ENCODE assay signal across 8 cellular contexts in the genomic region with DNA sequence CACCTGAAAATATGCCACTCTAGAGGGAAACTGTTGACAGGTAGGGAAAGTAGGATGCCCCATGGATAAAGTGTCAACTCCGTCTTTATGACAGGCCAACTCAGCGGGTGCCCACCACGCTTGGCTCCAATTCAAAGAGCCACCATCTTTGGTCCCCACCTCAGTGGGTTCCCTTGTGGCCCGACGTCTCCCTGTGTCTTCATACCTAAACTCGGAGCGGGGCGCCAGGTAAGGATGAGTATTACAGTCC. TPM values are rescaled to one million over a fixed set of nuclear protein-coding genes. Genes with fewer than 3 reads are reported as not detected.
DNase-seq lines count a peak whose midpoint lies in the region; ATAC-seq and TF ChIP-seq lines count a peak whose summit lies in the region.

No MANE protein-coding gene starts in this region.

- peak overlapping the region; percentile 97 for H3K27ac Mint-ChIP-seq in T-helper 17 cell

- TF ChIP-seq CTCF in GM12865 (IDR thresholded peaks at IDR 0.05; ENCODE audit: insufficient read depth, low read depth, low read length, missing control alignments) (no peak), fibroblast of the aortic adventitia (IDR thresholded peaks at IDR 0.05; ENCODE audit: insufficient read depth, low read length) (no peak), sigmoid colon (IDR thresholded peaks at IDR 0.05) (no peak)

- H3K9me3 ChIP-seq in T-helper 17 cell (ENCODE audit: control insufficient read depth, low read length, poor library complexity, severe bottlenecking) (no peaks in the 10 kb centered on the region), sigmoid colon (no peaks in the 10 kb centered on the region)

- H3K27ac ChIP-seq in sigmoid colon = peak overlapping the region; percentile 90 to 96 (median 95)

- DNase-seq in GM12865 (ENCODE audit: low read depth) (no peak), T-helper 17 cell (no peak), fibroblast of the aortic adventitia (ENCODE audit: low read depth) (no peak), sigmoid colon (no peak), DMS53 treated with DMSO at 0.1 percent for 48 hours (lab: John Stamatoyannopoulos, UW; ENCODE audit: unreplicated experiment) (no peak), COR-L47 (lab: John Stamatoyannopoulos, UW) (no peak), mucosa of gallbladder (ENCODE audit: low spot score) (no peak), posterior vena cava (ENCODE audit: low spot score) (no peak)

- peak overlapping the region; percentile 92 for H3K4me3 Mint-ChIP-seq in T-helper 17 cell

- TF ChIP-seq POLR2A in sigmoid colon (IDR thresholded peaks at IDR 0.05) = no peak

- no peak for ATAC-seq in T-helper 17 cell

- H3K36me3 ChIP-seq in sigmoid colon = peaks cover 11 to 36% (median 17%) of the 10 kb centered on the region in 4 donors

- TF ChIP-seq EP300 in sigmoid colon (IDR thresholded peaks at IDR 0.05) = no peak

- H3K27me3 ChIP-seq in sigmoid colon = no peaks in the 10 kb centered on the region

- peaks cover 0 to 31% (median 21%) of the 10 kb centered on the region in 4 donors for H3K4me1 ChIP-seq in sigmoid colon

- 1 to 2% methylated on average over 8 of the region's 8 CpGs for WGBS in sigmoid colon, 2 donors

- H3K4me1 Mint-ChIP-seq in T-helper 17 cell = peaks cover 45% of the 10 kb centered on the region

- peaks cover 15% of the 10 kb centered on the region for H3K36me3 Mint-ChIP-seq in T-helper 17 cell (ENCODE audit: low read depth)

- H3K27me3 Mint-ChIP-seq in T-helper 17 cell = no peaks in the 10 kb centered on the region

- peak overlapping the region; percentile 71 for H3K4me3 ChIP-seq in GM12865 (ENCODE audit: low read depth, low read length)
- H3K4me3 ChIP-seq in fibroblast of the aortic adventitia (ENCODE audit: low read depth, low read length) = peak overlapping the region; percentile 84
- H3K4me3 ChIP-seq in sigmoid colon = peak overlapping the region; percentile 59 to 75 (median 68)

- intact Hi-C loops in sigmoid colon (cut with DNase I) (loop anchor here (1.0 kb wide), 1 partner anchor 30 kb away; no protein-coding TSS in a partner anchor), posterior vena cava (cut with DNase I) (no loop called here)

RNA-seq across cellular contexts. Expression of a gene that starts 0.3 kb away (rescaled TPM):
- total RNA-seq in T-helper 17 cell (10 to 100 TPM; 37.4 to 46.5 TPM), fibroblast of the aortic adventitia (ENCODE audit: low replicate concordance) (3.7 and 12.1 TPM in 2 replicates), sigmoid colon (10 to 100 TPM in 1 of 4 donors, 1 to 10 TPM in 3; 5.4 to 16.1 (median 6.7) TPM), mucosa of gallbladder (33.4 TPM), posterior vena cava (10 to 100 TPM; 24.4 to 25.0 TPM)
- 10 to 100 TPM in 1 of 3 donors, 1 to 10 TPM in 2; 1.8 to 17.4 (median 3.7) TPM for polyA plus RNA-seq in sigmoid colon

RNA-seq across cellular contexts. Expression of a gene that starts 3.3 kb away (rescaled TPM):
- 100 to 1,000 TPM; 104 to 108 TPM for total RNA-seq in T-helper 17 cell
- 120 and 996 TPM in 2 replicates for total RNA-seq in fibroblast of the aortic adventitia (ENCODE audit: low replicate concordance)
- total RNA-seq in sigmoid colon = 100 to 1,000 TPM; 245 to 287 (median 267) TPM
- 100 to 1,000 TPM in 2 of 3 donors, 10 to 100 TPM in 1; 96.1 to 306 (median 111) TPM for polyA plus RNA-seq in sigmoid colon
- 277 TPM for total RNA-seq in mucosa of gallbladder
- total RNA-seq in posterior vena cava = 100 to 1,000 TPM; 342 to 378 TPM

RNA-seq across cellular contexts. Expression of a gene that starts 25.7 kb away (rescaled TPM):
- 10 to 100 TPM; 25.6 to 39.0 TPM for total RNA-seq in T-helper 17 cell
- total RNA-seq in fibroblast of the aortic adventitia (ENCODE audit: low replicate concordance) = 77.8 and 109 TPM in 2 replicates
- 100 to 1,000 TPM; 141 to 206 (median 160) TPM for total RNA-seq in sigmoid colon
- polyA plus RNA-seq in sigmoid colon = 100 to 1,000 TPM; 174 to 194 (median 188) TPM
- 177 TPM for total RNA-seq in mucosa of gallbladder
- total RNA-seq in posterior vena cava = 100 to 1,000 TPM; 150 to 167 TPM

RNA-seq across cellular contexts. Expression of a gene that starts 26.0 kb away (rescaled TPM):
- 1 to 10 TPM; 4.7 to 5.6 TPM for total RNA-seq in T-helper 17 cell
- total RNA-seq in fibroblast of the aortic adventitia (ENCODE audit: low replicate concordance) = 0.82 and 9.9 TPM in 2 replicates
- total RNA-seq in sigmoid colon = 1 to 10 TPM; 2.4 to 9.7 (median 5.0) TPM
- polyA plus RNA-seq in sigmoid colon = 10 to 100 TPM in 1 of 3 donors, 1 to 10 TPM in 2; 1.8 to 13.8 (median 2.8) TPM
- total RNA-seq in mucosa of gallbladder = 7.7 TPM
- 10 to 100 TPM; 14.6 to 15.5 TPM for total RNA-seq in posterior vena cava

RNA-seq across cellular contexts. Expression of a gene that starts 27.5 kb away (rescaled TPM):
- total RNA-seq in T-helper 17 cell = 10 to 100 TPM in 1 of 2 donors, 1 to 10 TPM in 1; 9.6 to 11.3 TPM
- total RNA-seq in fibroblast of the aortic adventitia (ENCODE audit: low replicate concordance) = 23.8 and 26.7 TPM in 2 replicates
- total RNA-seq in sigmoid colon = 10 to 100 TPM; 20.1 to 65.3 (median 21.9) TPM
- polyA plus RNA-seq in sigmoid colon = 100 to 1,000 TPM; 133 to 193 (median 153) TPM
- total RNA-seq in mucosa of gallbladder = 61.7 TPM
- total RNA-seq in posterior vena cava = 10 to 100 TPM; 28.5 to 51.5 TPM
